In genomic region chr16:2858245-2859025, GRCh38 we compare ENCODE assay signal across 8 cellular contexts. TPM values are rescaled to one million over a fixed set of nuclear protein-coding genes. Genes with fewer than 3 reads are reported as not detected.
DNase-seq lines count a peak whose midpoint lies in the region; ATAC-seq, FAIRE-seq and TF ChIP-seq lines count a peak whose summit lies in the region.
"Had no signal": no experiment of that assay in that cellular context is flagged by ENCODE, and none has a peak within 500 bp of the region (broad histone marks: within the 10 kb centered on the region; RNA-seq: fewer than 3 reads in every experiment).

No MANE protein-coding gene starts in this region.

- H3K9me3 Mint-ChIP-seq in Caco-2 (ENCODE audit: unreplicated experiment) = peaks cover 12% of the 10 kb centered on the region

- no TSS peak for BruUV-seq in Caco-2 (replicated peaks; lab: Mats Ljungman, UMichigan)

- peak overlapping the region; percentile 66 for H3K4me3 ChIP-seq in Caco-2 (ENCODE audit: low read depth, low read length)
- peak overlapping the region in 1 of 2 donors; percentile 21 for H3K4me3 ChIP-seq in kidney (ENCODE audit: low read length in 2 of 2)

- POLR2A ChIA-PET in Caco-2 (lab: Charles Lee) = interaction anchor here (0.8 to 1.0 kb wide), 2 partner anchors 24 to 81 kb away, joined by 4 to 5 read pairs; partner anchors contain the start of gene FLYWCH2

- H3K36me3 ChIP-seq in Caco-2 (ENCODE audit: control insufficient read depth, insufficient read depth, low read length) (peaks cover 14% of the 10 kb centered on the region), kidney (ENCODE audit: control insufficient read depth in 1 of 2, insufficient read depth in 2 of 2, low read length in 2 of 2) (no peaks in the 10 kb centered on the region)

- peaks cover 7% of the 10 kb centered on the region for H3K4me1 Mint-ChIP-seq in Caco-2 (ENCODE audit: low read depth, unreplicated experiment)

- FAIRE-seq in kidney (lab: Jason Lieb, UNC) (no peak), H54 (lab: Jason Lieb, UNC) (no peak)

- H3K27me3 Mint-ChIP-seq in Caco-2 (ENCODE audit: insufficient read depth, unreplicated experiment) = no peaks in the 10 kb centered on the region

- peak overlapping the region in 1 of 2 donors; percentile 65 for H3K9ac ChIP-seq in kidney (ENCODE audit: low read length in 2 of 2)

- H3K36me3 Mint-ChIP-seq in Caco-2 (ENCODE audit: insufficient read depth, unreplicated experiment) = peaks cover 51% of the 10 kb centered on the region

- CTCF ChIA-PET in Caco-2 (lab: Charles Lee) = interaction anchor here (0.6 to 2.1 kb wide), 8 partner anchors 10 to 161 kb away, joined by 3 to 11 read pairs (median 6); partner anchors contain the start of genes FLYWCH2 and TNFRSF12A

- H3K4me1 ChIP-seq in Caco-2 = peaks cover 10% of the 10 kb centered on the region; the same call in 1 of the 2 replicates
- no peaks in the 10 kb centered on the region for H3K4me1 ChIP-seq in kidney (ENCODE audit: control insufficient read depth in 1 of 2, insufficient read depth in 1 of 2, low read depth in 1 of 2, low read length in 2 of 2)

- peak overlapping the region; percentile 79 for H3K27ac Mint-ChIP-seq in Caco-2 (ENCODE audit: unreplicated experiment)

- H3K27me3 ChIP-seq in Caco-2 (replicated peaks; ENCODE audit: control insufficient read depth, insufficient read depth, low read length) = no peaks in the 10 kb centered on the region

- H3K4me3 Mint-ChIP-seq in Caco-2 (ENCODE audit: unreplicated experiment) = peak overlapping the region; percentile 84

- DNase-seq in Caco-2 (peak; percentile 96), NCI-H2196 (lab: John Stamatoyannopoulos, UW; ENCODE audit: unreplicated experiment) (peak; percentile 69), kidney (peak; percentile 94), H54 (ENCODE audit: insufficient read length, low spot score) (no peak), HuH-7.5 (ENCODE audit: low spot score) (no peak)

- no peak for TF ChIP-seq POLR2A in H54 (IDR thresholded peaks at IDR 0.05; ENCODE audit: low read depth, low read length)

- H3K27ac ChIP-seq in kidney (ENCODE audit: low read depth in 2 of 2, low read length in 2 of 2) = peak overlapping the region; percentile 76 to 85

- H3K9me3 ChIP-seq in Caco-2 = peaks cover 15% of the 10 kb centered on the region
- peaks cover 2 to 12% of the 10 kb centered on the region in 2 donors for H3K9me3 ChIP-seq in kidney (ENCODE audit: control insufficient read depth in 1 of 2, low read length in 2 of 2)

- TF ChIP-seq CTCF in Caco-2 (IDR thresholded peaks at IDR 0.05; ENCODE audit: insufficient read depth in 1 of 2, low read depth in 1 of 2, low read length in 1 of 2, severe bottlenecking in 1 of 2, unreplicated experiment in 1 of 2) = peak; percentile 34 to 42
- no peak for TF ChIP-seq CTCF in kidney (IDR thresholded peaks at IDR 0.05; ENCODE audit: borderline replicate concordance, extremely low read depth, insufficient read depth)

- no peak for ATAC-seq in GM21723 (IDR thresholded peaks at IDR 0.05; ENCODE audit: unreplicated experiment)

- intact Hi-C loops in Caco-2 (cut with micrococcal nuclease; ENCODE audit: unreplicated experiment) (loop anchor here (1.0 to 5.0 kb wide), 3 partner anchors 10 to 106 kb away; partner anchors contain the start of gene SRRM2), kidney (cut with DNase I) (no loop called here)

RNA-seq across cellular contexts. Expression of gene PRSS22, which starts 0.5 kb away (rescaled TPM):
- total RNA-seq in Caco-2 (2022) (131 TPM in 2 replicates), kidney (30.8 TPM)
- 11.0 TPM for polyA plus RNA-seq in kidney (ENCODE audit: insufficient read depth, low read depth, low replicate concordance)
- total RNA-seq: dermis microvascular lymphatic vessel endothelial cell, skeletal muscle tissue had no signal

RNA-seq across cellular contexts. Expression of gene FLYWCH2, which starts 24.6 kb away (rescaled TPM):
- total RNA-seq in Caco-2 (2022) = 26.0 and 28.7 TPM in 2 replicates
- 31.3 TPM for total RNA-seq in kidney
- polyA plus RNA-seq in kidney (ENCODE audit: insufficient read depth, low read depth, low replicate concordance) = 52.5 TPM

RNA-seq across cellular contexts. Expression of gene ZG16B, which starts 28.3 kb away (rescaled TPM):
- total RNA-seq in Caco-2 (2022) (0.34 TPM in 1 of 2 replicates, not detected in the other), kidney (0.98 TPM)
- polyA plus RNA-seq in kidney (ENCODE audit: insufficient read depth, low read depth, low replicate concordance) = 0.69 TPM

RNA-seq across cellular contexts. Expression of gene PRSS21, which starts 41.4 kb away (rescaled TPM):
- not detected in 2 replicates for total RNA-seq in Caco-2 (2022)
- 0.54 TPM for total RNA-seq in kidney
- not detected for polyA plus RNA-seq in kidney (ENCODE audit: insufficient read depth, low read depth, low replicate concordance)
- total RNA-seq: skeletal muscle tissue had no signal

RNA-seq across cellular contexts. Expression of gene FLYWCH1, which starts 53.3 kb away (rescaled TPM):
- total RNA-seq in Caco-2 (2022) (23.3 and 27.9 TPM in 2 replicates), kidney (36.8 TPM)
- 24.5 TPM for polyA plus RNA-seq in kidney (ENCODE audit: insufficient read depth, low read depth, low replicate concordance)

Comparison
In these comparisons a context has a peak if more than half of its experiments do, and no peak if none do; other contexts are left out.
1. DNase-seq: peak in Caco-2 (2 of 2), NCI-H2196 (single experiment) and kidney (single experiment); none in H54 (single experiment) and HuH-7.5 (single experiment).